ENCODE assay signal across 8 cellular contexts in genomic region chr6:111482959-111483735, GRCh38. TPM values are rescaled to one million over a fixed set of nuclear protein-coding genes. Genes with fewer than 3 reads are reported as not detected.
A peak's percentile ranks its signal among the peaks of the same experiment; 100 is the strongest.
DNase-seq lines count a peak whose midpoint lies in the region; ATAC-seq, FAIRE-seq and TF ChIP-seq lines count a peak whose summit lies in the region.

REV3L (minus strand) TSS chr6:111483218; CDS start chr6:111482888, 330 bp downstream.

- no peaks in the 10 kb centered on the region for H3K27me3 ChIP-seq in mucosa of rectum (ENCODE audit: control insufficient read depth in 2 of 2, insufficient read depth in 2 of 2, low read length in 2 of 2)

- DNase-seq in COR-L47 (lab: John Stamatoyannopoulos, UW) (peak; percentile 76), HTR-8/SVneo (ENCODE audit: insufficient read length, low spot score) (peak; percentile 84), OCI-M1 (lab: John Stamatoyannopoulos, UW) (peak; percentile 96), activated T-cell treated with anti-CD3 and anti-CD28 coated beads for 4 hours (peak; percentile 91), epithelial cell of proximal tubule (ENCODE audit: low read depth) (no peak)
- peak; percentile 90 for DNase-seq in stimulated activated CD8-positive, alpha-beta memory T cell treated with anti-CD3 and anti-CD28 coated beads, Interleukin-4, amount 100 ng/mL, for 48 hours

- no peak for FAIRE-seq in HTR-8/SVneo (lab: Jason Lieb, UNC)

- H3K9me3 ChIP-seq in mucosa of rectum (ENCODE audit: control insufficient read depth in 2 of 2, low read length in 2 of 2) = no peaks in the 10 kb centered on the region

- peaks cover 9 to 18% of the 10 kb centered on the region in 2 donors for H3K4me1 ChIP-seq in mucosa of rectum (ENCODE audit: control insufficient read depth in 2 of 2, insufficient read depth in 2 of 2, low read length in 2 of 2)

- no peak for TF ChIP-seq CTCF in epithelial cell of proximal tubule (conservative IDR thresholded peaks at IDR 0.05; ENCODE audit: low read depth, low read length)

- no peaks in the 10 kb centered on the region for H3K36me3 ChIP-seq in mucosa of rectum (ENCODE audit: control insufficient read depth in 2 of 2, insufficient read depth in 2 of 2, low read length in 2 of 2)

- H3K4me3 ChIP-seq in epithelial cell of proximal tubule (ENCODE audit: low read depth, low read length) (peak within 1 kb of the TSS; percentile 77), mucosa of rectum (ENCODE audit: low read length in 2 of 2) (peak within 1 kb of the TSS; percentile 88 to 90)

- peak within 1 kb of the TSS; percentile 97 to 99 for H3K27ac ChIP-seq in mucosa of rectum (ENCODE audit: low read depth in 2 of 2, low read length in 2 of 2)

- peak; percentile 25 for ATAC-seq in GM21360 (IDR thresholded peaks at IDR 0.05; ENCODE audit: unreplicated experiment)

- H3K9ac ChIP-seq in mucosa of rectum (ENCODE audit: low read depth in 1 of 2, low read length in 2 of 2) = peak within 1 kb of the TSS; percentile 87 to 94

RNA-seq across cellular contexts. Expression of gene REV3L, which starts in this region (rescaled TPM):
- 8.2 and 14.2 TPM in 2 replicates for total RNA-seq in epithelial cell of proximal tubule
